In genomic region chr4:111698361-111698760, GRCh38 we compare ENCODE assay signal across 7 cellular contexts.
"Had no signal": no experiment of that assay in that cellular context is flagged by ENCODE, and none has a peak within 500 bp of the region (broad histone marks: within the 10 kb centered on the region; RNA-seq: fewer than 3 reads in every experiment).

No MANE protein-coding gene starts in this region.

- H3K4me2 ChIP-seq: KMS-11 had no signal

- H3K4me1 Mint-ChIP-seq: IgD-negative memory B cell had no signal

- H3K9me3 Mint-ChIP-seq: IgD-negative memory B cell had no signal

- H3K27ac ChIP-seq: HL-60, KMS-11 had no signal

- DNase-seq: IMR-90, KBM-7, KG1 had no signal

- H3K27ac Mint-ChIP-seq: IgD-negative memory B cell had no signal

- FAIRE-seq: HTR-8/SVneo had no signal

- H3K9ac ChIP-seq: KMS-11 had no signal

- H3K36me3 Mint-ChIP-seq: IgD-negative memory B cell had no signal

- H3K4me3 Mint-ChIP-seq: IgD-negative memory B cell had no signal
